Comparison of ENCODE assay signal across 8 cellular contexts in genomic region chr4:56506110-56506705, GRCh38. TPM values are rescaled to one million over a fixed set of nuclear protein-coding genes. Genes with fewer than 3 reads are reported as not detected.
DNase-seq lines count a peak whose midpoint lies in the region; ATAC-seq and TF ChIP-seq lines count a peak whose summit lies in the region.

No MANE protein-coding gene starts in this region.

- no peak for TF ChIP-seq POLR2A in heart left ventricle (IDR thresholded peaks at IDR 0.05)
- no peak for TF ChIP-seq POLR2A in breast epithelium (IDR thresholded peaks at IDR 0.05)
- TF ChIP-seq POLR2A in uterus (IDR thresholded peaks at IDR 0.05): no peak

- peak overlapping the region in 11 of 12 donors; percentile 36 to 73 (median 58) for H3K4me3 ChIP-seq in heart left ventricle
- peak overlapping the region; percentile 52 to 74 (median 71) for H3K4me3 ChIP-seq in breast epithelium
- peak overlapping the region; percentile 43 to 62 for H3K4me3 ChIP-seq in uterus

- H3K27ac Mint-ChIP-seq in memory B cell: peak overlapping the region; percentile 92

- TF ChIP-seq CTCF in heart left ventricle (IDR thresholded peaks at IDR 0.05) (no peak), breast epithelium (IDR thresholded peaks at IDR 0.05) (no peak), uterus (IDR thresholded peaks at IDR 0.05) (no peak)

- H3K27me3 Mint-ChIP-seq in memory B cell: peaks cover 5% of the 10 kb centered on the region

- H3K4me1 ChIP-seq in heart left ventricle (peaks cover 0 to 21% (median 7%) of the 10 kb centered on the region in 12 donors), breast epithelium (no peaks in the 10 kb centered on the region), uterus (no peaks in the 10 kb centered on the region)

- H3K36me3 ChIP-seq in heart left ventricle (peaks cover 0 to 29% (median 25%) of the 10 kb centered on the region in 9 donors), breast epithelium (no peaks in the 10 kb centered on the region), uterus (no peaks in the 10 kb centered on the region)

- DNase-seq in heart left ventricle (no peak), cardiac septum (ENCODE audit: low spot score) (no peak), breast epithelium (ENCODE audit: low spot score in 2 of 2) (no peak), memory B cell (ENCODE audit: low spot score in 2 of 2) (no peak), uterus (no peak), NCI-H2196 treated with DMSO at 0.1 percent for 48 hours (lab: John Stamatoyannopoulos, UW; ENCODE audit: unreplicated experiment) (no peak)

- H3K9me3 Mint-ChIP-seq in memory B cell: no peaks in the 10 kb centered on the region

- peaks cover 0 to 9% (median 0%) of the 10 kb centered on the region in 9 donors for H3K27me3 ChIP-seq in heart left ventricle
- no peaks in the 10 kb centered on the region for H3K27me3 ChIP-seq in breast epithelium
- no peaks in the 10 kb centered on the region for H3K27me3 ChIP-seq in uterus

- no peaks in the 10 kb centered on the region for H3K9me3 ChIP-seq in heart left ventricle
- no peaks in the 10 kb centered on the region for H3K9me3 ChIP-seq in breast epithelium
- no peaks in the 10 kb centered on the region for H3K9me3 ChIP-seq in uterus

- peak overlapping the region; percentile 91 for H3K4me3 Mint-ChIP-seq in memory B cell

- peaks cover 7% of the 10 kb centered on the region for H3K36me3 Mint-ChIP-seq in memory B cell

- H3K4me1 Mint-ChIP-seq in memory B cell: peaks cover 11% of the 10 kb centered on the region

- no peak overlapping the region for H3K27ac ChIP-seq in heart left ventricle
- no peak overlapping the region for H3K27ac ChIP-seq in breast epithelium
- peak overlapping the region; percentile 70 to 73 for H3K27ac ChIP-seq in uterus

- whole genome bisulfite sequencing in heart left ventricle, 4 donors: 8 to 18% (median 13%) methylated on average over 28 of the region's 28 CpGs

- intact Hi-C loops in heart left ventricle (cut with DNase I): no loop called here
- intact Hi-C loops in cardiac septum (cut with DNase I): no loop called here
- intact Hi-C loops in breast epithelium (cut with DNase I; ENCODE audit: low total_unique reads): no loop called here
- intact Hi-C loops in uterus (cut with DNase I; ENCODE audit: low total_unique reads): no loop called here

- ATAC-seq in heart left ventricle (peak in 2 of 4 donors; percentile 14 to 27), memory B cell (ENCODE audit: low read depth) (no peak), HG02970 (IDR thresholded peaks at IDR 0.05; ENCODE audit: low FRiP score, unreplicated experiment) (no peak), HG03280 (IDR thresholded peaks at IDR 0.05; ENCODE audit: unreplicated experiment) (no peak)

RNA-seq across cellular contexts. Expression of gene ARL9, which starts 0.6 kb away (rescaled TPM):
- under 1 TPM in 1 of 9 donors, not detected in 8; 0.21 TPM for total RNA-seq in heart left ventricle
- polyA plus RNA-seq in heart left ventricle: under 1 TPM in 1 of 2 donors, not detected in 1; 0.03 TPM
- not detected for total RNA-seq in cardiac septum
- total RNA-seq in breast epithelium: not detected
- total RNA-seq in uterus: 1 to 10 TPM in 1 of 4 donors, under 1 TPM in 1, not detected in 2; 0.14 to 1.7 TPM

RNA-seq across cellular contexts. Expression of gene SRP72, which starts 38.8 kb away (rescaled TPM):
- total RNA-seq in heart left ventricle (10 to 100 TPM; 35.1 to 66.8 (median 41.7) TPM), cardiac septum (43.4 TPM), breast epithelium (10 to 100 TPM; 60.6 to 74.8 (median 71.8) TPM), uterus (100 to 1,000 TPM in 1 of 4 donors, 10 to 100 TPM in 3; 52.1 to 121 (median 68.2) TPM)
- polyA plus RNA-seq in heart left ventricle: 10 to 100 TPM; 14.1 to 49.9 TPM

Comparison
In these comparisons a context has a peak if more than half of its experiments do, and no peak if none do; other contexts are left out.
1. H3K27ac ChIP-seq: peak in uterus (2 of 2); none in heart left ventricle (0 of 12) and breast epithelium (0 of 2).
2. Peak in every context shown above with its lines, with median percentiles within 50 percentile points of each other: H3K4me3 ChIP-seq.